Comparison of ENCODE assay signal across 11 cellular contexts in the genomic region with DNA sequence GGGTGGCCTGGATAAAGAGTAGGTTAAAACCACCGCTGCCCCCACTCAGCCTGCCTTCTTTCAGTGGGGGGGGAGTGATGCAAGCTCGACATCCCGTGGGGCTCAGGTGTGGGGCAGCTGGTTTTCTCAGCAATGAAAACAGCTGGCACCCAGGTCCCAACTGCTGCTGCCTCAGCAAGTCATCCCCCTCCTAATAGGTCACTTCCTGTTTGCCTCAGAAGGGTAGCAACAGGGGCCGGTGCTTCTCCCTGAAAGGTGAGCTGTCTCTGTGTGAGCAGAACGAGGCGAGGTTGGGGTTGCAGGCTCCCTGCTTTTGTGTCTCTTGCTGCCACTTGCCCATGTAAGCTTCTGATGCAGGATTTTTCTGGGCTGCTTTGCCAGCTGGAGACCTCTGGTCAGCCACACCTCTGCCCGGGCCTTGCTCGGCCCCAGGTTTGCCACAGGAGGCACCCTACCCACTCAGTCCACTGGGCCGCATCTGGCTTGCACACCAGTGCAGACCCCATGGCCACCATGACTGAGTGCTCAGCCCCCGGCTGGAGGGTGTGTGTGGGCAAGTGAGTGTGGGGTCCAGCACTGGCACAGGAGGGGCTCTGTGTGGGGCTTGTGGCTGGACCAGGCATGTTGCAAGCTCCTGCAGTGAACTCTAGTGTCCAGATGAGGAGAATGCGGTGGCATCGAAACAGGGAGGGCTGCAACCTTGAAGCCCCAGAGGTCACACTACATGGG. TPM values are rescaled to one million over a fixed set of nuclear protein-coding genes. Genes with fewer than 3 reads are reported as not detected.
DNase-seq lines count a peak whose midpoint lies in the region; ATAC-seq and TF ChIP-seq lines count a peak whose summit lies in the region.
"Had no signal": no experiment of that assay in that cellular context is flagged by ENCODE, and none has a peak within 500 bp of the region (broad histone marks: within the 10 kb centered on the region; RNA-seq: fewer than 3 reads in every experiment).

No MANE protein-coding gene starts in this region.

- H3K79me2 ChIP-seq in Karpas-422 (ENCODE audit: low read length) (no peaks in the 10 kb centered on the region), neural progenitor cell (ENCODE audit: low read depth) (no peaks in the 10 kb centered on the region)

- CTCF ChIA-PET in activated CD4-positive, alpha-beta memory T cell treated with anti-CD3 and anti-CD28 coated beads for 36 hours (lab: Charles Lee) = no interaction called here
- CTCF ChIA-PET in activated CD4-positive, alpha-beta memory T cell treated with anti-CD3 and anti-CD28 coated beads, Interleukin-2, amount 10 ng/mL, durations not matched to agents 7 days and 5 days (lab: Charles Lee) = interaction anchor here (0.6 kb wide), 1 partner anchor 44 kb away, joined by 3 read pairs; no protein-coding TSS in a partner anchor
- CTCF ChIA-PET in Caco-2 (lab: Charles Lee) = no interaction called here

- H3K9me3 Mint-ChIP-seq in activated CD4-positive, alpha-beta memory T cell treated with anti-CD3 and anti-CD28 coated beads for 36 hours = peaks cover 13% of the 10 kb centered on the region
- H3K9me3 Mint-ChIP-seq in activated CD4-positive, alpha-beta memory T cell treated with anti-CD3 and anti-CD28 coated beads, Interleukin-2, amount 10 ng/mL, durations not matched to agents 7 days and 5 days = peaks cover 9% of the 10 kb centered on the region
- H3K9me3 Mint-ChIP-seq in neural progenitor cell = no peaks in the 10 kb centered on the region
- peaks cover 13% of the 10 kb centered on the region for H3K9me3 Mint-ChIP-seq in Caco-2 (ENCODE audit: unreplicated experiment)

- no peak overlapping the region for H3K27ac ChIP-seq in Karpas-422 (ENCODE audit: low read length)
- H3K27ac ChIP-seq in neural progenitor cell = no peak overlapping the region
- H3K27ac ChIP-seq: SK-N-MC had no signal

- no peak overlapping the region for H3K4me3 Mint-ChIP-seq in activated CD4-positive, alpha-beta memory T cell treated with anti-CD3 and anti-CD28 coated beads for 36 hours
- no peak overlapping the region for H3K4me3 Mint-ChIP-seq in activated CD4-positive, alpha-beta memory T cell treated with anti-CD3 and anti-CD28 coated beads, Interleukin-2, amount 10 ng/mL, durations not matched to agents 7 days and 5 days
- H3K4me3 Mint-ChIP-seq in neural progenitor cell = no peak overlapping the region
- H3K4me3 Mint-ChIP-seq in Caco-2 (ENCODE audit: unreplicated experiment) = no peak overlapping the region

- peak; percentile 57 for DNase-seq in activated CD4-positive, alpha-beta memory T cell treated with anti-CD3 and anti-CD28 coated beads for 36 hours
- no peak for DNase-seq in activated CD4-positive, alpha-beta memory T cell treated with anti-CD3 and anti-CD28 coated beads, Interleukin-2, amount 10 ng/mL, durations not matched to agents 7 days and 5 days
- DNase-seq in Karpas-422 = peak; percentile 54
- DNase-seq in activated CD4-positive, CD25-positive, alpha-beta regulatory T cell treated with anti-CD3 and anti-CD28 coated beads, Interleukin-2, amount 50 U/mL, for 72 hours = peak; percentile 50
- no peak for DNase-seq in neural progenitor cell (ENCODE audit: low spot score)
- no peak for DNase-seq in Caco-2
- DNase-seq in OCI-M2 (lab: John Stamatoyannopoulos, UW; ENCODE audit: unreplicated experiment) = no peak
- DNase-seq: midbrain, NCI-H1694 treated with DMSO at 0.1 percent for 48 hours had no signal

- no peak for ATAC-seq in GM21723 (IDR thresholded peaks at IDR 0.05; ENCODE audit: unreplicated experiment)

- intact Hi-C loops in activated CD4-positive, alpha-beta memory T cell treated with anti-CD3 and anti-CD28 coated beads for 36 hours (cut with micrococcal nuclease) = no loop called here
- intact Hi-C loops in Caco-2 (cut with micrococcal nuclease; ENCODE audit: unreplicated experiment) = no loop called here

- TF ChIP-seq CTCF in neural progenitor cell (IDR thresholded peaks at IDR 0.05) (peak; percentile 30), Caco-2 (IDR thresholded peaks at IDR 0.05; ENCODE audit: insufficient read depth in 1 of 2, low read depth in 1 of 2, low read length in 1 of 2, severe bottlenecking in 1 of 2, unreplicated experiment in 1 of 2) (no peak)

- H3K4me3 ChIP-seq in Karpas-422 (ENCODE audit: low read length) = no peak overlapping the region
- H3K4me3 ChIP-seq in neural progenitor cell = no peak overlapping the region
- no peak overlapping the region for H3K4me3 ChIP-seq in Caco-2 (ENCODE audit: low read depth, low read length)
- H3K4me3 ChIP-seq: SK-N-MC had no signal

- POLR2A ChIA-PET in activated CD4-positive, alpha-beta memory T cell treated with anti-CD3 and anti-CD28 coated beads for 36 hours (lab: Charles Lee) = no interaction called here
- POLR2A ChIA-PET in activated CD4-positive, alpha-beta memory T cell treated with anti-CD3 and anti-CD28 coated beads, Interleukin-2, amount 10 ng/mL, durations not matched to agents 7 days and 5 days (lab: Charles Lee) = interaction anchor here (1.0 to 1.1 kb wide), 2 partner anchors 13 to 23 kb away, joined by 3 to 4 read pairs; no protein-coding TSS in a partner anchor
- POLR2A ChIA-PET in Caco-2 (lab: Charles Lee) = no interaction called here

- H3K36me3 Mint-ChIP-seq in activated CD4-positive, alpha-beta memory T cell treated with anti-CD3 and anti-CD28 coated beads for 36 hours = peaks cover 10% of the 10 kb centered on the region
- H3K36me3 Mint-ChIP-seq in activated CD4-positive, alpha-beta memory T cell treated with anti-CD3 and anti-CD28 coated beads, Interleukin-2, amount 10 ng/mL, durations not matched to agents 7 days and 5 days (ENCODE audit: low read depth) = peaks cover 5% of the 10 kb centered on the region
- H3K36me3 Mint-ChIP-seq in neural progenitor cell = peaks cover 2% of the 10 kb centered on the region
- peaks cover 6% of the 10 kb centered on the region for H3K36me3 Mint-ChIP-seq in Caco-2 (ENCODE audit: insufficient read depth, unreplicated experiment)

- peaks cover 3% of the 10 kb centered on the region for H3K4me1 Mint-ChIP-seq in activated CD4-positive, alpha-beta memory T cell treated with anti-CD3 and anti-CD28 coated beads for 36 hours (ENCODE audit: low read depth)
- H3K4me1 Mint-ChIP-seq in activated CD4-positive, alpha-beta memory T cell treated with anti-CD3 and anti-CD28 coated beads, Interleukin-2, amount 10 ng/mL, durations not matched to agents 7 days and 5 days = peaks cover 6% of the 10 kb centered on the region
- H3K4me1 Mint-ChIP-seq in neural progenitor cell (peaks cover 2% of the 10 kb centered on the region), Caco-2 (ENCODE audit: low read depth, unreplicated experiment) (no peaks in the 10 kb centered on the region)

- H2AFZ ChIP-seq in Karpas-422 (ENCODE audit: low read length) (no peak overlapping the region), neural progenitor cell (replicated peaks) (peak overlapping the region; percentile 56)

- H3K4me2 ChIP-seq in Karpas-422 (ENCODE audit: low read depth, low read length, poor library complexity, severe bottlenecking) = no peak overlapping the region
- H3K4me2 ChIP-seq in neural progenitor cell = no peak overlapping the region

- BruUV-seq in Caco-2 (replicated peaks; lab: Mats Ljungman, UMichigan) = no TSS peak

- H3K27ac Mint-ChIP-seq in activated CD4-positive, alpha-beta memory T cell treated with anti-CD3 and anti-CD28 coated beads for 36 hours = no peak overlapping the region
- H3K27ac Mint-ChIP-seq in activated CD4-positive, alpha-beta memory T cell treated with anti-CD3 and anti-CD28 coated beads, Interleukin-2, amount 10 ng/mL, durations not matched to agents 7 days and 5 days = no peak overlapping the region
- no peak overlapping the region for H3K27ac Mint-ChIP-seq in neural progenitor cell
- H3K27ac Mint-ChIP-seq in Caco-2 (ENCODE audit: unreplicated experiment) = no peak overlapping the region

- H3K9ac ChIP-seq in Karpas-422 (ENCODE audit: low read length) (no peak overlapping the region), neural progenitor cell (no peak overlapping the region)

- H3K36me3 ChIP-seq in Karpas-422 (ENCODE audit: insufficient read depth, low read length) = peaks cover 6% of the 10 kb centered on the region
- H3K36me3 ChIP-seq in neural progenitor cell = no peaks in the 10 kb centered on the region
- H3K36me3 ChIP-seq in Caco-2 (ENCODE audit: control insufficient read depth, insufficient read depth, low read length) = no peaks in the 10 kb centered on the region

- H3K4me1 ChIP-seq in Karpas-422 (ENCODE audit: low read length) (peaks cover 16% of the 10 kb centered on the region), neural progenitor cell (peaks cover 8% of the 10 kb centered on the region), Caco-2 (no peaks in the 10 kb centered on the region)

- H4K20me1 ChIP-seq in Karpas-422 (ENCODE audit: insufficient read depth, low read depth, low read length) = no peaks in the 10 kb centered on the region
- no peaks in the 10 kb centered on the region for H4K20me1 ChIP-seq in neural progenitor cell (ENCODE audit: low read depth)

- no peaks in the 10 kb centered on the region for H3K27me3 Mint-ChIP-seq in activated CD4-positive, alpha-beta memory T cell treated with anti-CD3 and anti-CD28 coated beads for 36 hours
- peaks cover 1% of the 10 kb centered on the region for H3K27me3 Mint-ChIP-seq in activated CD4-positive, alpha-beta memory T cell treated with anti-CD3 and anti-CD28 coated beads, Interleukin-2, amount 10 ng/mL, durations not matched to agents 7 days and 5 days
- H3K27me3 Mint-ChIP-seq in neural progenitor cell (ENCODE audit: insufficient read depth, low read depth) (no peaks in the 10 kb centered on the region), Caco-2 (ENCODE audit: insufficient read depth, unreplicated experiment) (no peaks in the 10 kb centered on the region)

- H3F3A ChIP-seq in neural progenitor cell (ENCODE audit: low read depth) = peaks cover 7% of the 10 kb centered on the region

- no peaks in the 10 kb centered on the region for H3K9me2 ChIP-seq in Karpas-422 (replicated peaks; ENCODE audit: insufficient read depth, low read length)

- H3K27me3 ChIP-seq in Karpas-422 (ENCODE audit: low read length) = no peaks in the 10 kb centered on the region
- no peaks in the 10 kb centered on the region for H3K27me3 ChIP-seq in neural progenitor cell
- no peaks in the 10 kb centered on the region for H3K27me3 ChIP-seq in Caco-2 (replicated peaks; ENCODE audit: control insufficient read depth, insufficient read depth, low read length)

- H3K9me3 ChIP-seq in Karpas-422 (ENCODE audit: low read length) (no peaks in the 10 kb centered on the region; the same call in 1 of the 2 replicates), neural progenitor cell (ENCODE audit: low read depth) (no peaks in the 10 kb centered on the region), Caco-2 (no peaks in the 10 kb centered on the region)

RNA-seq across cellular contexts. Expression of a gene that starts 11.5 kb away (rescaled TPM):
- 10 to 100 TPM; 34.6 to 38.8 TPM for total RNA-seq in activated CD4-positive, alpha-beta memory T cell treated with anti-CD3 and anti-CD28 coated beads for 36 hours
- total RNA-seq in activated CD4-positive, alpha-beta memory T cell treated with anti-CD3 and anti-CD28 coated beads, Interleukin-2, amount 10 ng/mL, durations not matched to agents 7 days and 5 days = 10 to 100 TPM; 27.9 to 31.3 TPM
- total RNA-seq in Karpas-422 (2014; rRNA removed; shearing (Covaris generic); ENCODE audit: low replicate concordance) = 25.1 and 37.0 TPM in 2 replicates
- 22.1 and 29.2 TPM in 2 replicates for total RNA-seq in neural progenitor cell (ENCODE audit: low replicate concordance)
- total RNA-seq in Caco-2 (2022) = 14.2 and 16.9 TPM in 2 replicates

Comparison
In these comparisons a context has a peak if more than half of its experiments do, and no peak if none do; other contexts are left out.
1. DNase-seq: peak in activated CD4-positive, alpha-beta memory T cell treated with anti-CD3 and anti-CD28 coated beads for 36 hours (single experiment), Karpas-422 (single experiment) and activated CD4-positive, CD25-positive, alpha-beta regulatory T cell treated with anti-CD3 and anti-CD28 coated beads, Interleukin-2, amount 50 U/mL, for 72 hours (single experiment); none in activated CD4-positive, alpha-beta memory T cell treated with anti-CD3 and anti-CD28 coated beads, Interleukin-2, amount 10 ng/mL, durations not matched to agents 7 days and 5 days (single experiment), neural progenitor cell (single experiment), Caco-2 (0 of 2) and OCI-M2 (single experiment).